Comparison of ENCODE assay signal across 1 cellular context in genomic region chr7:391961-392524, GRCh38.
A peak's percentile ranks its signal among the peaks of the same experiment; 100 is the strongest.
TF ChIP-seq lines count a peak whose summit lies in the region.

No MANE protein-coding gene starts in this region.

TF ChIP-seq in K562, 482 proteins besides CTCF, POLR2A, EP300 and RAD21 (continues in another document):
- peak; percentile 82 for TF ChIP-seq TCF3 (CRISPR knock-in tag; IDR thresholded peaks at IDR 0.05)
- no peak for TF ChIP-seq TRIM25 (IDR thresholded peaks at IDR 0.05; ENCODE audit: borderline replicate concordance)
- no peak for TF ChIP-seq ZBTB33 (CRISPR knock-in tag; IDR thresholded peaks at IDR 0.05)
- no peak for TF ChIP-seq AFF4 (CRISPR knock-in tag; IDR thresholded peaks at IDR 0.05)
- TF ChIP-seq BACH1 (tag; IDR thresholded peaks at IDR 0.05), result no peak
- TF ChIP-seq CBFA2T3 (IDR thresholded peaks at IDR 0.05), result peak; percentile 66
- TF ChIP-seq CCNT2 (IDR thresholded peaks at IDR 0.05; ENCODE audit: borderline replicate concordance, extremely low read depth, insufficient read length, low read depth, low read length), result no peak
- TF ChIP-seq ZEB2 (IDR thresholded peaks at IDR 0.05), result no peak
- no peak for TF ChIP-seq RB1 (IDR thresholded peaks at IDR 0.05; ENCODE audit: low read depth)
- no peak for TF ChIP-seq CTCFL (IDR thresholded peaks at IDR 0.05; ENCODE audit: borderline replicate concordance, insufficient read depth, low read depth, low read length, poor library complexity, severe bottlenecking)
- TF ChIP-seq KLF10 (CRISPR knock-in tag; IDR thresholded peaks at IDR 0.05), result no peak
- no peak for TF ChIP-seq ZNF583 (CRISPR knock-in tag; IDR thresholded peaks at IDR 0.05)
- TF ChIP-seq U2AF2 (optimal IDR thresholded peaks at IDR 0.05; ENCODE audit: low read depth, low read length), result no peak
- no peak for TF ChIP-seq MTA2 (IDR thresholded peaks at IDR 0.05; ENCODE audit: low read depth)
- no peak for TF ChIP-seq GTF2B (IDR thresholded peaks at IDR 0.05; ENCODE audit: extremely low read depth, insufficient read length)
- TF ChIP-seq ZNF354B (CRISPR knock-in tag; IDR thresholded peaks at IDR 0.05), result no peak
- no peak for TF ChIP-seq NFE2 (IDR thresholded peaks at IDR 0.05; ENCODE audit: low read depth)
- TF ChIP-seq LEF1 (IDR thresholded peaks at IDR 0.05), result no peak
- no peak for TF ChIP-seq ZNF324 (CRISPR knock-in tag; IDR thresholded peaks at IDR 0.05)
- TF ChIP-seq YBX1 (IDR thresholded peaks at IDR 0.05), result no peak
- no peak for TF ChIP-seq HMGXB4 (CRISPR knock-in tag; IDR thresholded peaks at IDR 0.05)
- TF ChIP-seq PKNOX1 (IDR thresholded peaks at IDR 0.05), result peak; percentile 43
- TF ChIP-seq TFAP4 (CRISPR knock-in tag; IDR thresholded peaks at IDR 0.05; ENCODE audit: borderline replicate concordance), result peak; percentile 22; the same call in 1 of the 2 replicates
- TF ChIP-seq PBX2 (CRISPR knock-in tag; IDR thresholded peaks at IDR 0.05; ENCODE audit: low read depth), result no peak
- TF ChIP-seq PBX2 (tag; conservative IDR thresholded peaks at IDR 0.05; ENCODE audit: low read depth), result peak; percentile 63
- TF ChIP-seq ZHX1 (conservative IDR thresholded peaks at IDR 0.05; ENCODE audit: low read length), result no peak
- TF ChIP-seq KDM5B (IDR thresholded peaks at IDR 0.05; ENCODE audit: insufficient replicate concordance, low read depth, low read length), result no peak
- no peak for TF ChIP-seq SIX5 (IDR thresholded peaks at IDR 0.05; ENCODE audit: borderline replicate concordance in 1 of 2, insufficient read depth in 1 of 2, low read depth in 1 of 2, low read length in 2 of 2)
- 0 out of 2 replicates have a peak, but pooled peaks have one; percentile 31 for TF ChIP-seq ZFX (CRISPR knock-in tag; IDR thresholded peaks at IDR 0.05)
- no peak for TF ChIP-seq GTF2E2 (tag; IDR thresholded peaks at IDR 0.05)
- no peak for TF ChIP-seq GABPB1 (CRISPR knock-in tag; IDR thresholded peaks at IDR 0.05)
- no peak for TF ChIP-seq E2F1 (CRISPR knock-in tag; IDR thresholded peaks at IDR 0.05)
- TF ChIP-seq ARID1B (IDR thresholded peaks at IDR 0.05), result peak; percentile 55
- TF ChIP-seq ERF (CRISPR knock-in tag; IDR thresholded peaks at IDR 0.05), result no peak
- no peak for TF ChIP-seq NELFE (IDR thresholded peaks at IDR 0.05; ENCODE audit: insufficient read depth, insufficient read length)
- no peak for TF ChIP-seq ZBTB1 (CRISPR knock-in tag; IDR thresholded peaks at IDR 0.05; ENCODE audit: borderline replicate concordance, low read depth)
- TF ChIP-seq IRF1 (CRISPR knock-in tag; IDR thresholded peaks at IDR 0.05; ENCODE audit: borderline replicate concordance), result no peak
